In genomic region chr3:48591436-48591835, GRCh38 we compare ENCODE assay signal across 1 cellular context.
TF ChIP-seq lines count a peak whose summit lies in the region.

No MANE protein-coding gene starts in this region.

TF ChIP-seq in IMR-90, 13 proteins besides CTCF, POLR2A, EP300 and RAD21:
- TF ChIP-seq SMC3 (IDR thresholded peaks at IDR 0.05; ENCODE audit: low read depth, low read length) (no peak), BHLHE40 (IDR thresholded peaks at IDR 0.05; ENCODE audit: low read depth, low read length) (no peak), RFX5 (IDR thresholded peaks at IDR 0.05; ENCODE audit: low read depth, low read length) (no peak), NFE2L2 (IDR thresholded peaks at IDR 0.05; ENCODE audit: low read depth, low read length) (no peak)
- TF ChIP-seq, protein P1, sequence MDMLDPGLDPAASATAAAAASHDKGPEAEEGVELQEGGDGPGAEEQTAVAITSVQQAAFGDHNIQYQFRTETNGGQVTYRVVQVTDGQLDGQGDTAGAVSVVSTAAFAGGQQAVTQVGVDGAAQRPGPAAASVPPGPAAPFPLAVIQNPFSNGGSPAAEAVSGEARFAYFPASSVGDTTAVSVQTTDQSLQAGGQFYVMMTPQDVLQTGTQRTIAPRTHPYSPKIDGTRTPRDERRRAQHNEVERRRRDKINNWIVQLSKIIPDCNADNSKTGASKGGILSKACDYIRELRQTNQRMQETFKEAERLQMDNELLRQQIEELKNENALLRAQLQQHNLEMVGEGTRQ (IDR thresholded peaks at IDR 0.05; ENCODE audit: low read depth, low read length), result no peak
TF ChIP-seq in IMR-90: peak in this region for 0.
